ENCODE assay signal across 1 cellular context in genomic region chr3:101685870-101686307, GRCh38.
TF ChIP-seq lines count a peak whose summit lies in the region.

No MANE protein-coding gene starts in this region.

TF ChIP-seq in GM23338, 12 proteins besides CTCF, POLR2A, EP300 and RAD21 (continued from another document):
- TF ChIP-seq ZNF462 (CRISPR knock-in tag; IDR thresholded peaks at IDR 0.05) (no peak), EZH2 (IDR thresholded peaks at IDR 0.05; ENCODE audit: low read depth, unreplicated experiment) (no peak), POLR2AphosphoS5 (IDR thresholded peaks at IDR 0.05; ENCODE audit: low read depth) (no peak), CREB1 (CRISPR knock-in tag; IDR thresholded peaks at IDR 0.05; ENCODE audit: low read depth) (no peak), JUNB (IDR thresholded peaks at IDR 0.05; ENCODE audit: unreplicated experiment) (no peak), ETS1 (IDR thresholded peaks at IDR 0.05) (no peak)
TF ChIP-seq in GM23338: peak in this region for 0.
